ENCODE assay signal across 8 cellular contexts in the genomic region with DNA sequence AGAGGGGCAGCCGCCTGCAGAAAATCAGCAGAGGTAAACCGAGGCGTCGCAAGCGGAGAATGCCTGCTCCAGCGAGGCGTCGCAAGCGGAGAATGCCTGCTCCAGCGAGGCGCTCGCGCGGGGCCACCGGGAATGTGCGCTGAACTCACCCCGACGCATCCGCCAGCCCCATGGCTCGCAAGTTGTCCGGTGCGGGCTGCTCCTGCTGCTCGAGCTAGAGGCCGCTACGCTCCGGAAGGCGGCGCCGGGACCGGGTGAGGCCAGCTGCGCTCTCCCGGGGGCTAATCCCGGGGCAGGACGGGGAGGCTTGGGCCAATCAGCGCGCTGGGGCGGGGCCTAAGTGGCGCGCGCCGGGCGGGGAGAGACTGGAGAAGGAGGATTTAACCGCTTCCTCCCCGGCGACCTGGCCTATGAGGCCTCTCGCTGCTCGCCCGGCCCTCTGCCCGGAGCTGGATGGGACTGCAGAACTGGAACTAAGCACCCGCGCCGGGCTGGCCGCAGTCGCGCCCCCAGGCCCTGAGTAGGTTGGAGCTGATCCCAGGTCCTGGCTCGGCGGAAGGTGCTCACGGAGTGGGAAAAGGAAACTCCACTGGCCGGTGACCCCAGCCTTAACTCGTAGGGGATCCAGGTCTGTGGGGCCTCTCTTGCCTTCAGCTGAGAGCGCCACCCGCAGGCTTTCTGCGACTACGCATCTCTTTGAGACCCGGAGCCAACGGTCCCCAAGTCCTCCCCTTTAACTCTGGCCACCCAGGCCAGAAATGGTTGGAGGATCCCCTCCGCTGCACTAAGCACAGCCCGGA. TPM values are rescaled to one million over a fixed set of nuclear protein-coding genes. Genes with fewer than 3 reads are reported as not detected.
A peak's percentile ranks its signal among the peaks of the same experiment; 100 is the strongest.
DNase-seq lines count a peak whose midpoint lies in the region; ATAC-seq, FAIRE-seq and TF ChIP-seq lines count a peak whose summit lies in the region.

A gene with protein sequence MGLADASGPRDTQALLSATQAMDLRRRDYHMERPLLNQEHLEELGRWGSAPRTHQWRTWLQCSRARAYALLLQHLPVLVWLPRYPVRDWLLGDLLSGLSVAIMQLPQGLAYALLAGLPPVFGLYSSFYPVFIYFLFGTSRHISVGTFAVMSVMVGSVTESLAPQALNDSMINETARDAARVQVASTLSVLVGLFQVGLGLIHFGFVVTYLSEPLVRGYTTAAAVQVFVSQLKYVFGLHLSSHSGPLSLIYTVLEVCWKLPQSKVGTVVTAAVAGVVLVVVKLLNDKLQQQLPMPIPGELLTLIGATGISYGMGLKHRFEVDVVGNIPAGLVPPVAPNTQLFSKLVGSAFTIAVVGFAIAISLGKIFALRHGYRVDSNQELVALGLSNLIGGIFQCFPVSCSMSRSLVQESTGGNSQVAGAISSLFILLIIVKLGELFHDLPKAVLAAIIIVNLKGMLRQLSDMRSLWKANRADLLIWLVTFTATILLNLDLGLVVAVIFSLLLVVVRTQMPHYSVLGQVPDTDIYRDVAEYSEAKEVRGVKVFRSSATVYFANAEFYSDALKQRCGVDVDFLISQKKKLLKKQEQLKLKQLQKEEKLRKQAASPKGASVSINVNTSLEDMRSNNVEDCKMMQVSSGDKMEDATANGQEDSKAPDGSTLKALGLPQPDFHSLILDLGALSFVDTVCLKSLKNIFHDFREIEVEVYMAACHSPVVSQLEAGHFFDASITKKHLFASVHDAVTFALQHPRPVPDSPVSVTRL (minus strand): TSS at position 240 of the 800 bp plus-strand sequence. CDS start 68 bp downstream, at position 172.

- FAIRE-seq in HTR-8/SVneo (lab: Jason Lieb, UNC) (peak; percentile 93), H1 (lab: Jason Lieb, UNC) (no peak)

- H3K18ac ChIP-seq in H1 (ENCODE audit: extremely low read depth, low read length), result peak within 1 kb of the TSS; percentile 95
- peak within 1 kb of the TSS; percentile 91 to 97 for H3K18ac ChIP-seq in mesenchymal stem cell (ENCODE audit: low read depth in 1 of 2, low read length in 2 of 2)

- DNase-seq in Caco-2 (peak; percentile 96 to 98), HTR-8/SVneo (ENCODE audit: insufficient read length, low spot score) (peak; percentile 98), NOMO-1 treated with DMSO at 0.1 percent for 48 hours (lab: John Stamatoyannopoulos, UW; ENCODE audit: unreplicated experiment) (peak; percentile 93), H1 (ENCODE audit: low read depth in 1 of 2, low spot score in 2 of 2) (peak; percentile 90 to 98), mesenchymal stem cell (peak; percentile 98)
- DNase-seq in activated CD8-positive, alpha-beta memory T cell treated with anti-CD3 and anti-CD28 coated beads for 4 hours (ENCODE audit: low read depth in 2 of 2), result peak; percentile 78 to 87
- peak; percentile 88 for DNase-seq in stimulated activated CD8-positive, alpha-beta memory T cell treated with anti-CD3 and anti-CD28 coated beads, Interleukin-12 subunit alpha, Interleukin-12 subunit beta, amount 100 ng/mL, for 4 hours (ENCODE audit: low read depth)

- H3K4me2 ChIP-seq in H1 (ENCODE audit: insufficient read depth in 1 of 2, low read depth in 2 of 2, low read length in 2 of 2) (peak within 1 kb of the TSS; percentile 38 to 84), mesenchymal stem cell (ENCODE audit: low read length, poor library complexity, severe bottlenecking) (peak within 1 kb of the TSS; percentile 90)

- peaks cover 0 to 9% of the 10 kb centered on the region in 2 experiments; a peak in 1 of 4 replicates for H3K79me2 ChIP-seq in H1 (ENCODE audit: control insufficient read depth in 1 of 2, insufficient read depth in 2 of 2, low read length in 2 of 2)

- peaks cover 3 to 27% of the 10 kb centered on the region in 2 experiments for H4K20me1 ChIP-seq in H1 (replicated peaks in 1 of 2; ENCODE audit: control insufficient read depth in 1 of 2, insufficient read depth in 2 of 2, low read length in 2 of 2)

- H3K9me3 Mint-ChIP-seq in Caco-2 (ENCODE audit: unreplicated experiment), result no peaks in the 10 kb centered on the region

- TF ChIP-seq POLR2A in H1 (IDR thresholded peaks at IDR 0.05; ENCODE audit: control extremely low read depth in 1 of 2, low read depth in 2 of 2, low read length in 2 of 2), result peak in 1 of 2 experiments; percentile 81; a peak in 1 of 3 replicates

- H4K91ac ChIP-seq in H1 (replicated peaks; ENCODE audit: insufficient read length, low read length), result peak within 1 kb of the TSS; percentile 83
- H4K91ac ChIP-seq in mesenchymal stem cell (ENCODE audit: low read length), result peak within 1 kb of the TSS; percentile 78

- H3K23me2 ChIP-seq in H1 (ENCODE audit: low read depth, low read length), result peaks cover 2% of the 10 kb centered on the region; the same call in 1 of the 2 replicates

- TF ChIP-seq EP300 in H1 (IDR thresholded peaks at IDR 0.05; ENCODE audit: borderline replicate concordance in 1 of 2, low read depth in 2 of 2, low read length in 2 of 2), result no peak

- peak within 1 kb of the TSS; percentile 78 for H3K4me3 Mint-ChIP-seq in Caco-2 (ENCODE audit: unreplicated experiment)

- H3K4me1 ChIP-seq in Caco-2 (peaks cover 19% of the 10 kb centered on the region), H1 (replicated peaks in 1 of 4; ENCODE audit: control insufficient read depth in 3 of 4, insufficient read depth in 4 of 4, low read length in 3 of 4) (peaks cover 3 to 6% (median 5%) of the 10 kb centered on the region in 4 experiments), mesenchymal stem cell (ENCODE audit: control insufficient read depth, insufficient read depth, low read depth, low read length) (peaks cover 24% of the 10 kb centered on the region)

- H3K79me1 ChIP-seq in H1 (ENCODE audit: low read depth, low read length) (peaks cover 7% of the 10 kb centered on the region), mesenchymal stem cell (replicated peaks; ENCODE audit: low read length, poor library complexity, severe bottlenecking) (peaks cover 41% of the 10 kb centered on the region)

- 1% methylated on average over 53 of the region's 68 CpGs; no CpG with 5 or more reads in 1 of the 2 experiments for WGBS in H1 (ENCODE audit: extremely low coverage in 1 of 2, insufficient coverage in 1 of 2, insufficient read length in 1 of 2, insufficient replicate concordance in 2 of 2, low coverage in 1 of 2, low lambda C conversion rate in 2 of 2, missing lambda C conversion rate in 1 of 2), 2 experiments
- WGBS in mesenchymal stem cell, result under 1% methylated on average over 57 of the region's 68 CpGs

- H2AFZ ChIP-seq in H1 (ENCODE audit: low read length) (0 out of 2 replicates have a peak within 1 kb of the TSS, but pooled peaks have one; percentile 10), mesenchymal stem cell (ENCODE audit: low read depth, low read length) (peak within 1 kb of the TSS; percentile 72)

- intact Hi-C loops in Caco-2 (cut with micrococcal nuclease; ENCODE audit: unreplicated experiment), result loop anchor here (1.0 to 2.0 kb wide), 4 partner anchors 17 to 77 kb away; a partner anchor contains a TSS

- peak within 1 kb of the TSS; percentile 53 to 78 (median 72); a peak in 6 of 7 replicates for H3K9ac ChIP-seq in H1 (replicated peaks in 1 of 4; ENCODE audit: extremely low read depth in 1 of 4, low read depth in 3 of 4, low read length in 3 of 4)
- peak within 1 kb of the TSS; percentile 92 for H3K9ac ChIP-seq in mesenchymal stem cell (ENCODE audit: low read length)

- H2BK15ac ChIP-seq in H1 (ENCODE audit: low read length) (no peak within 1 kb of the TSS), mesenchymal stem cell (ENCODE audit: low read depth, poor library complexity, severe bottlenecking) (peak within 1 kb of the TSS; percentile 74)

- H2BK120ac ChIP-seq in H1 (replicated peaks; ENCODE audit: low read depth, low read length), result no peak within 1 kb of the TSS
- peak within 1 kb of the TSS; percentile 7 for H2BK120ac ChIP-seq in mesenchymal stem cell (ENCODE audit: low read depth, low read length)

- H3K23ac ChIP-seq in H1 (ENCODE audit: insufficient read length) (no peak within 1 kb of the TSS), mesenchymal stem cell (ENCODE audit: low read length in 2 of 2) (peak within 1 kb of the TSS in 1 of 2 experiments; percentile 95)

- peak within 1 kb of the TSS; percentile 90 for H2BK5ac ChIP-seq in H1 (ENCODE audit: low read depth, low read length)
- H2BK5ac ChIP-seq in mesenchymal stem cell (ENCODE audit: low read depth, low read length, poor library complexity, severe bottlenecking), result peak within 1 kb of the TSS; percentile 58

- H3K14ac ChIP-seq in H1 (ENCODE audit: insufficient read length) (no peak within 1 kb of the TSS), mesenchymal stem cell (ENCODE audit: low read length in 2 of 2) (peak within 1 kb of the TSS in 1 of 2 experiments; percentile 99)

- peaks cover 21% of the 10 kb centered on the region for H3K4me1 Mint-ChIP-seq in Caco-2 (ENCODE audit: low read depth, unreplicated experiment)

- H2BK12ac ChIP-seq in H1 (ENCODE audit: low read depth, low read length) (no peak within 1 kb of the TSS; the same call in 1 of the 2 replicates), mesenchymal stem cell (ENCODE audit: low read length in 2 of 2) (peak within 1 kb of the TSS in 1 of 2 experiments; percentile 86)

- H3K56ac ChIP-seq in H1 (replicated peaks; ENCODE audit: insufficient read length, low read depth, low read length), result peak within 1 kb of the TSS; percentile 87

- H4K8ac ChIP-seq in H1 (ENCODE audit: extremely low read depth, insufficient read depth, low read length) (peak within 1 kb of the TSS; percentile 87; the same call in 1 of the 2 replicates), mesenchymal stem cell (ENCODE audit: low read length) (peak within 1 kb of the TSS; percentile 76)

- TSS peak; percentile 58 for BruUV-seq in Caco-2 (replicated peaks; lab: Mats Ljungman, UMichigan)

- ATAC-seq in GM21367 (IDR thresholded peaks at IDR 0.05; ENCODE audit: unreplicated experiment), result peak; percentile 75

- H4K5ac ChIP-seq in H1 (ENCODE audit: insufficient read length, low read depth, low read length), result peak within 1 kb of the TSS; percentile 84

- no peak within 1 kb of the TSS for H2AK5ac ChIP-seq in H1 (ENCODE audit: low read depth, low read length)
- H2AK5ac ChIP-seq in mesenchymal stem cell (ENCODE audit: low read length, severe bottlenecking), result peak within 1 kb of the TSS; percentile 24

- H3K36me3 Mint-ChIP-seq in Caco-2 (ENCODE audit: insufficient read depth, unreplicated experiment), result peaks cover 34% of the 10 kb centered on the region

- no peaks in the 10 kb centered on the region for H3K27me3 Mint-ChIP-seq in Caco-2 (ENCODE audit: insufficient read depth, unreplicated experiment)

- CTCF ChIA-PET in Caco-2 (lab: Charles Lee) (interaction anchor here (0.6 to 1.8 kb wide), 15 partner anchors 11 to 376 kb away, joined by 3 to 7 read pairs (median 4); a partner anchor contains a TSS), H1 (lab: Charles Lee; ENCODE audit: partially characterized antibody) (interaction anchor here (0.6 to 5.8 kb wide), 35 partner anchors 10 to 447 kb away, joined by 3 to 49 read pairs (median 4); a partner anchor contains a TSS)

- TF ChIP-seq CTCF in Caco-2 (IDR thresholded peaks at IDR 0.05; ENCODE audit: insufficient read depth in 1 of 2, low read depth in 1 of 2, low read length in 1 of 2, severe bottlenecking in 1 of 2, unreplicated experiment in 1 of 2) (peak in 1 of 2 experiments; percentile 43), H1 (IDR thresholded peaks at IDR 0.05; ENCODE audit: control extremely low read depth in 1 of 3, insufficient read depth in 1 of 3, low read depth in 1 of 3, low read length in 3 of 3) (peak in 2 of 3 experiments; percentile 76 to 86; a peak in 3 of 4 replicates)

- H3K27me3 ChIP-seq in Caco-2 (replicated peaks; ENCODE audit: control insufficient read depth, insufficient read depth, low read length) (no peaks in the 10 kb centered on the region), H1 (replicated peaks in 1 of 4; ENCODE audit: control insufficient read depth in 3 of 4, extremely low read depth in 1 of 4, insufficient read depth in 3 of 4, low read length in 3 of 4) (no peaks in the 10 kb centered on the region; a peak in 1 of 7 replicates), mesenchymal stem cell (ENCODE audit: control insufficient read depth in 1 of 2, insufficient read depth in 1 of 2, low read length in 2 of 2) (peaks cover 0 to 3% of the 10 kb centered on the region in 2 experiments)

- no peak within 1 kb of the TSS for H2BK20ac ChIP-seq in H1 (ENCODE audit: low read length)

- H3K4me3 ChIP-seq in Caco-2 (ENCODE audit: low read depth, low read length) (peak within 1 kb of the TSS; percentile 83), H1 (ENCODE audit: extremely low read depth in 1 of 4, insufficient read depth in 2 of 4, low read depth in 3 of 4, low read length in 4 of 4) (peak within 1 kb of the TSS; percentile 75 to 84 (median 84)), mesenchymal stem cell (ENCODE audit: insufficient read depth in 1 of 2, low read depth in 1 of 2, low read length in 2 of 2) (peak within 1 kb of the TSS; percentile 87 to 93)

- peaks cover 2% of the 10 kb centered on the region; the same call in 1 of the 2 replicates for H3K36me3 ChIP-seq in Caco-2 (ENCODE audit: control insufficient read depth, insufficient read depth, low read length)
- H3K36me3 ChIP-seq in H1 (ENCODE audit: control insufficient read depth in 2 of 4, insufficient read depth in 4 of 4, low read length in 3 of 4), result peaks cover 9 to 32% (median 21%) of the 10 kb centered on the region in 4 experiments
- H3K36me3 ChIP-seq in mesenchymal stem cell (ENCODE audit: control insufficient read depth in 1 of 2, insufficient read depth in 2 of 2, low read depth in 1 of 2, low read length in 2 of 2), result peaks cover 31 to 48% of the 10 kb centered on the region in 2 experiments

- TF ChIP-seq RAD21 in H1 (IDR thresholded peaks at IDR 0.05 in 1 of 2, conservative IDR thresholded peaks at IDR 0.05 in 1 of 2; ENCODE audit: low read depth in 2 of 2, low read length in 2 of 2), result peak; percentile 55 to 67

- H3K4ac ChIP-seq in H1 (replicated peaks; ENCODE audit: insufficient read length, low read depth, low read length), result peak within 1 kb of the TSS; percentile 27
- peak within 1 kb of the TSS; percentile 51 to 90 for H3K4ac ChIP-seq in mesenchymal stem cell (ENCODE audit: low read depth in 1 of 2, low read length in 2 of 2)

- H3K27ac Mint-ChIP-seq in Caco-2 (ENCODE audit: unreplicated experiment), result peak within 1 kb of the TSS; percentile 59

- POLR2A ChIA-PET in Caco-2 (lab: Charles Lee), result interaction anchor here (0.6 to 1.7 kb wide), 5 partner anchors 27 to 283 kb away, joined by 3 to 5 read pairs (median 4); a partner anchor contains a TSS
- POLR2A ChIA-PET in H1 (lab: Charles Lee; ENCODE audit: partially characterized antibody), result interaction anchor here (0.5 to 9.8 kb wide), 30 partner anchors 10 to 385 kb away, joined by 3 to 111 read pairs (median 4); a partner anchor contains a TSS

- H3K9me3 ChIP-seq in Caco-2, result no peaks in the 10 kb centered on the region
- no peaks in the 10 kb centered on the region for H3K9me3 ChIP-seq in H1 (ENCODE audit: insufficient read depth in 2 of 2, low read depth in 1 of 2, low read length in 1 of 2)
- no peaks in the 10 kb centered on the region for H3K9me3 ChIP-seq in mesenchymal stem cell (ENCODE audit: control insufficient read depth, low read length)

- H3K27ac ChIP-seq in H1 (ENCODE audit: low read depth, low read length) (peak within 1 kb of the TSS; percentile 58; the same call in 1 of the 2 replicates), mesenchymal stem cell (ENCODE audit: low read length, poor library complexity, severe bottlenecking) (peak within 1 kb of the TSS; percentile 73)

RNA-seq across cellular contexts. Expression of the gene that starts here (rescaled TPM):
- total RNA-seq in Caco-2 (2022), result 54.7 and 59.4 TPM in 2 replicates
- 50.4 and 51.2 TPM in 2 replicates for total RNA-seq in H1 (2021; fragmentation: NEBNext Ultra II Directional; extraction: Animal tissue kit (Norgen Biotek cat#: 25700))
- 58.0 and 97.1 TPM in 2 replicates for polyA plus RNA-seq in H1 (2011; rRNA removed)
- 56.2 TPM for polyA plus RNA-seq in H1 (2011; cell fraction: cytosol; rRNA removed)
- polyA plus RNA-seq in H1 (2011; cell fraction: nucleus; rRNA removed), result 414 TPM
- polyA plus RNA-seq in H1 (2012, experiment 1 of 2), result 41.3 to 61.6 TPM (median 60.3 TPM) in 4 replicates
- polyA plus RNA-seq in H1 (2012, experiment 2 of 2), result 50.8 TPM
- 59.4 TPM for polyA plus RNA-seq in H1 (2013, experiment 1 of 2)
- polyA plus RNA-seq in H1 (2013, experiment 2 of 2), result 53.8 TPM
- 49.8 and 64.4 TPM in 2 replicates for polyA minus RNA-seq in H1 (2011; rRNA and poly(A)+ RNA removed)
- polyA minus RNA-seq in H1 (2011; cell fraction: cytosol; rRNA and poly(A)+ RNA removed), result 34.9 TPM
- 74.3 TPM for polyA minus RNA-seq in H1 (2011; cell fraction: nucleus; rRNA and poly(A)+ RNA removed)
- polyA plus RNA-seq in mesenchymal stem cell (2013, experiment 1 of 2), result 42.5 TPM
- polyA plus RNA-seq in mesenchymal stem cell (2013, experiment 2 of 2), result 39.9 TPM

Comparison
In these comparisons a context has a peak if more than half of its experiments do, and no peak if none do; other contexts are left out.
1. Peak in every context shown above with its lines: DNase-seq, ATAC-seq, H3K4me3 ChIP-seq and H3K27ac ChIP-seq.